ENCODE assay signal across 29 cellular contexts in genomic region chr3:8565376-8565775, GRCh38.
"Had no signal": no experiment of that assay in that cellular context is flagged by ENCODE, and none has a peak within 500 bp of the region (broad histone marks: within the 10 kb centered on the region; RNA-seq: fewer than 3 reads in every experiment).

No MANE protein-coding gene starts in this region.

- H3K4me1 ChIP-seq: adrenal gland, breast epithelium, foreskin keratinocyte had no signal

- H3K9me3 ChIP-seq: adrenal gland, breast epithelium, esophagus muscularis mucosa, gastrocnemius medialis had no signal

- DNase-seq: activated CD4-positive, alpha-beta memory T cell treated with anti-CD3 and anti-CD28 coated beads for 36 hours; activated CD4-positive, alpha-beta T cell treated with anti-CD3 and anti-CD28 coated beads for 36 hours; activated CD4-positive, alpha-beta T cell treated with anti-CD3 and anti-CD28 coated beads, Interleukin-2, amount 10 ng/mL, durations not matched to agents 24 days and 14 days; activated CD4-positive, CD25-positive, alpha-beta regulatory T cell; activated CD4-positive, CD25-positive, alpha-beta regulatory T cell treated with anti-CD3 and anti-CD28 coated beads, Interleukin-2, amount 50 U/mL, for 72 hours; activated CD8-positive, alpha-beta memory T cell treated with anti-CD3 and anti-CD28 coated beads, Interleukin-2, amount 10 ng/mL, durations not matched to agents 7 days and 5 days; activated CD8-positive, alpha-beta memory T cell treated with anti-CD3 and anti-CD28 coated beads, Interleukin-2, amount 50 U/mL, for 4 hours; activated CD8-positive, alpha-beta T cell treated with anti-CD3 and anti-CD28 coated beads, Interleukin-2, amount 10 ng/mL, durations not matched to agents 7 days and 5 days; activated effector memory CD4-positive, alpha-beta T cell treated with anti-CD3 and anti-CD28 coated beads, Interleukin-2, amount 50 U/mL, for 16 hours; activated naive CD4-positive, alpha-beta T cell treated with anti-CD3 and anti-CD28 coated beads for 36 hours; activated naive CD8-positive, alpha-beta T cell treated with anti-CD3 and anti-CD28 coated beads for 36 hours; activated naive CD8-positive, alpha-beta T cell treated with anti-CD3 and anti-CD28 coated beads, Interleukin-2, amount 50 U/mL, for 24 hours; activated T-cell treated with anti-CD3 and anti-CD28 coated beads, Interleukin-2, amount 50 U/mL, for 1 hour; activated T-cell treated with anti-CD3 and anti-CD28 coated beads, Interleukin-2, amount 50 U/mL, for 48 hours; adrenal gland; amygdala; aorta; central memory CD4-positive, alpha-beta T cell; cerebellar nuclear complex; dorsolateral prefrontal cortex; effector memory CD4-positive, alpha-beta T cell; endodermal cell; foreskin keratinocyte; gastrocnemius medialis; T-helper 2 cell had no signal

- H3K27me3 ChIP-seq: adrenal gland, breast epithelium, cardiac muscle cell, dorsolateral prefrontal cortex, esophagus muscularis mucosa, foreskin keratinocyte, gastrocnemius medialis had no signal

- H3K4me3 ChIP-seq: adrenal gland, breast epithelium, cardiac muscle cell, coronary artery, dorsolateral prefrontal cortex, esophagus muscularis mucosa, gastrocnemius medialis had no signal

- H3K36me3 ChIP-seq: adrenal gland, breast epithelium, cardiac muscle cell had no signal

- ATAC-seq: activated CD4-positive, alpha-beta T cell treated with anti-CD3 and anti-CD28 coated beads for 36 hours; activated CD8-positive, alpha-beta memory T cell treated with anti-CD3 and anti-CD28 coated beads, Interleukin-2, amount 10 ng/mL, durations not matched to agents 7 days and 5 days; activated CD8-positive, alpha-beta T cell treated with anti-CD3 and anti-CD28 coated beads, Interleukin-2, amount 10 ng/mL, durations not matched to agents 7 days and 5 days; activated naive CD8-positive, alpha-beta T cell treated with anti-CD3 and anti-CD28 coated beads, Interleukin-2, amount 50 U/mL, for 24 hours; foreskin keratinocyte; gastrocnemius medialis had no signal

- H3K27ac ChIP-seq: adrenal gland, breast epithelium, cardiac muscle cell, coronary artery, dorsolateral prefrontal cortex, esophagus muscularis mucosa, foreskin keratinocyte had no signal
